ENCODE assay signal across 24 cellular contexts in the genomic region with DNA sequence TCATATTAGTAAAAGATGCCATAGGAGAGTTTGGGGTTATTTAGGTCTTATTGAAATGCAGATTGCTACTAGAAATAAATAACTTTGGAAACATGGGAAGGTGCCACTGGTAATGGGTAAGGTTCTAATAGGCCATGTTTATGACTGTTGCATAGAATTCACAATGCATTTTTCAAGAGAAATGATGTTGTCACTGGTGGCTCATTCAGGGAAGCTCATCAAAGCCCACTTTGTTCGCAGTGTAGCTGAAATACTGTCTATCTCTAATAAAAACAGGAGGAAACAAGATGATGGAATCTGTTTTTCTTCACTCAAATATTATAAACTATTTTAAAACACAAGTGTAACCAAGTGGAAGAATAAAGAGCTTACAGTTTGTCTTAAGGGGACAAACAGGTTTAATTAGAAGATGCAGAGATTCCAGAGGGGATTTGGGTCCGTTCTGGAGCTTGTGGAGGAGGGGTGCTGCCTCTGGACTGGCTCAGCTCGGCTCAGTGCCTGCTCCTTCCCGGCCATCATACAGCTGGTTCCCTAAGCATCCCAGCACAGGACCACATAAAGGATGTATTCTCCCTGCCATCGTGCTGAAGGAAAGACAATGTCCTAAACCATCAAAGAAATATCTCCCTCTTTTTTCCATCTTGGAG. TPM values are rescaled to one million over a fixed set of nuclear protein-coding genes. Genes with fewer than 3 reads are reported as not detected.
DNase-seq lines count a peak whose midpoint lies in the region; ATAC-seq lines count a peak whose summit lies in the region.
"Had no signal": no experiment of that assay in that cellular context is flagged by ENCODE, and none has a peak within 500 bp of the region (broad histone marks: within the 10 kb centered on the region; RNA-seq: fewer than 3 reads in every experiment).

No MANE protein-coding gene starts in this region.

- peaks cover 9% of the 10 kb centered on the region for H3K4me1 Mint-ChIP-seq in activated T-helper 2 cell treated with anti-CD3 and anti-CD28 coated beads, Interferon-gamma antibody, Interleukin-2, Interleukin-4, amounts not matched to agents 10 μg/mL and 5 μg/mL and 100 μg/mL, durations not matched to agents 14 hours and 24 hours and 36 hours (ENCODE audit: low read depth)

- ATAC-seq in HG03097 (IDR thresholded peaks at IDR 0.05; ENCODE audit: low FRiP score, unreplicated experiment) (no peak), GM21447 (IDR thresholded peaks at IDR 0.05; ENCODE audit: unreplicated experiment) (no peak)
- ATAC-seq: GM12878, SK-N-SH treated with all-trans-retinoic acid at 6 μM for 48 hours had no signal

- no peaks in the 10 kb centered on the region for H3K36me3 Mint-ChIP-seq in activated T-helper 2 cell treated with anti-CD3 and anti-CD28 coated beads, Interferon-gamma antibody, Interleukin-2, Interleukin-4, amounts not matched to agents 10 μg/mL and 5 μg/mL and 100 μg/mL, durations not matched to agents 14 hours and 24 hours and 36 hours (ENCODE audit: low read depth)
- H3K36me3 Mint-ChIP-seq: CD14-positive monocyte had no signal

- peak; percentile 20 for DNase-seq in NCI-H82 (lab: John Stamatoyannopoulos, UW)
- no peak for DNase-seq in NCI-H82 treated with DMSO at 0.1 percent for 48 hours (lab: John Stamatoyannopoulos, UW; ENCODE audit: unreplicated experiment)
- peak; percentile 23 to 37 for DNase-seq in hippocampal formation (lab: John Stamatoyannopoulos, UW)
- DNase-seq in pons (ENCODE audit: low spot score), result peak; percentile 62
- DNase-seq in OCI-M2 (lab: John Stamatoyannopoulos, UW; ENCODE audit: unreplicated experiment), result no peak
- DNase-seq in activated T-helper 2 cell treated with anti-CD3 and anti-CD28 coated beads, Interferon-gamma antibody, Interleukin-2, Interleukin-4, amounts not matched to agents 10 μg/mL and 5 μg/mL and 100 μg/mL, durations not matched to agents 14 hours and 24 hours and 36 hours (ENCODE audit: low spot score), result no peak
- DNase-seq: AML-193, COR-L47, EL, H7, MV-4-11, NCI-H1694 treated with DMSO at 0.1 percent for 48 hours, NCI-H2107, NCI-H510A, NCI-H748 treated with DMSO at 0.1 percent for 48 hours, OCI-M1, SHP77 had no signal

- H3K27ac Mint-ChIP-seq in activated T-helper 2 cell treated with anti-CD3 and anti-CD28 coated beads, Interferon-gamma antibody, Interleukin-2, Interleukin-4, amounts not matched to agents 10 μg/mL and 5 μg/mL and 100 μg/mL, durations not matched to agents 14 hours and 24 hours and 36 hours, result no peak overlapping the region
- H3K27ac Mint-ChIP-seq: CD14-positive monocyte had no signal

- H3K9me3 Mint-ChIP-seq in activated T-helper 2 cell treated with anti-CD3 and anti-CD28 coated beads, Interferon-gamma antibody, Interleukin-2, Interleukin-4, amounts not matched to agents 10 μg/mL and 5 μg/mL and 100 μg/mL, durations not matched to agents 14 hours and 24 hours and 36 hours, result no peaks in the 10 kb centered on the region

- intact Hi-C loops in activated T-helper 2 cell treated with anti-CD3 and anti-CD28 coated beads, Interferon-gamma antibody, Interleukin-2, Interleukin-4, amounts not matched to agents 10 μg/mL and 5 μg/mL and 100 μg/mL, durations not matched to agents 14 hours and 24 hours and 36 hours (cut with micrococcal nuclease), result no loop called here

- no peak overlapping the region for H3K4me3 Mint-ChIP-seq in activated T-helper 2 cell treated with anti-CD3 and anti-CD28 coated beads, Interferon-gamma antibody, Interleukin-2, Interleukin-4, amounts not matched to agents 10 μg/mL and 5 μg/mL and 100 μg/mL, durations not matched to agents 14 hours and 24 hours and 36 hours (ENCODE audit: low read depth)
- H3K4me3 Mint-ChIP-seq: CD14-positive monocyte had no signal

- H3K27me3 Mint-ChIP-seq in activated T-helper 2 cell treated with anti-CD3 and anti-CD28 coated beads, Interferon-gamma antibody, Interleukin-2, Interleukin-4, amounts not matched to agents 10 μg/mL and 5 μg/mL and 100 μg/mL, durations not matched to agents 14 hours and 24 hours and 36 hours (ENCODE audit: low read depth), result peaks cover 29% of the 10 kb centered on the region

RNA-seq across cellular contexts. Expression of a gene that starts 20.4 kb away (rescaled TPM):
- not detected in 2 replicates for total RNA-seq in activated T-helper 2 cell treated with anti-CD3 and anti-CD28 coated beads, Interferon-gamma antibody, Interleukin-2, Interleukin-4, amounts not matched to agents 10 μg/mL and 5 μg/mL and 100 μg/mL, durations not matched to agents 14 hours and 24 hours and 36 hours
- total RNA-seq: GM12878, H7, HT1080, RPMI7951 had no signal

RNA-seq across cellular contexts. Expression of a gene that starts 34.2 kb away (rescaled TPM):
- not detected in 2 replicates for total RNA-seq in activated T-helper 2 cell treated with anti-CD3 and anti-CD28 coated beads, Interferon-gamma antibody, Interleukin-2, Interleukin-4, amounts not matched to agents 10 μg/mL and 5 μg/mL and 100 μg/mL, durations not matched to agents 14 hours and 24 hours and 36 hours
- total RNA-seq: H7, HT1080, RPMI7951 had no signal

Comparison
In these comparisons a context has a peak if more than half of its experiments do, and no peak if none do; other contexts are left out.
1. DNase-seq: peak in NCI-H82 (single experiment), hippocampal formation (2 of 2) and pons (single experiment); none in NCI-H82 treated with DMSO at 0.1 percent for 48 hours (single experiment), OCI-M2 (single experiment) and activated T-helper 2 cell treated with anti-CD3 and anti-CD28 coated beads, Interferon-gamma antibody, Interleukin-2, Interleukin-4, amounts not matched to agents 10 μg/mL and 5 μg/mL and 100 μg/mL, durations not matched to agents 14 hours and 24 hours and 36 hours (single experiment).